ENCODE assay signal across 15 cellular contexts in genomic region chr5:31182146-31182545, GRCh38. TPM values are rescaled to one million over a fixed set of nuclear protein-coding genes. Genes with fewer than 3 reads are reported as not detected.
DNase-seq lines count a peak whose midpoint lies in the region; FAIRE-seq lines count a peak whose summit lies in the region.
"Had no signal": no experiment of that assay in that cellular context is flagged by ENCODE, and none has a peak within 500 bp of the region (broad histone marks: within the 10 kb centered on the region; RNA-seq: fewer than 3 reads in every experiment).

No MANE protein-coding gene starts in this region.

- FAIRE-seq in islet of Langerhans (lab: Jason Lieb, UNC), result peak; percentile 38
- FAIRE-seq: GM12892, GM18507 had no signal

- DNase-seq in NCI-H524 (lab: John Stamatoyannopoulos, UW), result peak; percentile 24 to 55
- no peak for DNase-seq in NCI-H524 treated with DMSO at 0.1 percent for 48 hours (lab: John Stamatoyannopoulos, UW)
- DNase-seq in cerebellar cortex (ENCODE audit: low spot score), result peak; percentile 81
- DNase-seq in activated gamma-delta T cell (lab: John Stamatoyannopoulos, UW), result no peak
- no peak for DNase-seq in HT-29 (ENCODE audit: low spot score)
- DNase-seq in activated CD4-positive, alpha-beta T cell treated with anti-CD3 and anti-CD28 coated beads for 48 hours, result no peak
- DNase-seq: 8988T; Calu3; CD8-positive, alpha-beta T cell; GDM1; GM23248 had no signal

RNA-seq across cellular contexts. Expression of gene CDH6, which starts 11.3 kb away (rescaled TPM):
- not detected in 2 replicates for total RNA-seq in HT-29 (2014; rRNA removed; shearing (Covaris generic))
- total RNA-seq: CD8-positive, alpha-beta T cell; HT1080 had no signal

Comparison
In these comparisons a context has a peak if more than half of its experiments do, and no peak if none do; other contexts are left out.
1. DNase-seq: peak in NCI-H524 (2 of 2) and cerebellar cortex (single experiment); none in NCI-H524 treated with DMSO at 0.1 percent for 48 hours (single experiment), activated gamma-delta T cell (single experiment), HT-29 (single experiment) and activated CD4-positive, alpha-beta T cell treated with anti-CD3 and anti-CD28 coated beads for 48 hours (single experiment).